ENCODE assay signal across 15 cellular contexts in the genomic region with DNA sequence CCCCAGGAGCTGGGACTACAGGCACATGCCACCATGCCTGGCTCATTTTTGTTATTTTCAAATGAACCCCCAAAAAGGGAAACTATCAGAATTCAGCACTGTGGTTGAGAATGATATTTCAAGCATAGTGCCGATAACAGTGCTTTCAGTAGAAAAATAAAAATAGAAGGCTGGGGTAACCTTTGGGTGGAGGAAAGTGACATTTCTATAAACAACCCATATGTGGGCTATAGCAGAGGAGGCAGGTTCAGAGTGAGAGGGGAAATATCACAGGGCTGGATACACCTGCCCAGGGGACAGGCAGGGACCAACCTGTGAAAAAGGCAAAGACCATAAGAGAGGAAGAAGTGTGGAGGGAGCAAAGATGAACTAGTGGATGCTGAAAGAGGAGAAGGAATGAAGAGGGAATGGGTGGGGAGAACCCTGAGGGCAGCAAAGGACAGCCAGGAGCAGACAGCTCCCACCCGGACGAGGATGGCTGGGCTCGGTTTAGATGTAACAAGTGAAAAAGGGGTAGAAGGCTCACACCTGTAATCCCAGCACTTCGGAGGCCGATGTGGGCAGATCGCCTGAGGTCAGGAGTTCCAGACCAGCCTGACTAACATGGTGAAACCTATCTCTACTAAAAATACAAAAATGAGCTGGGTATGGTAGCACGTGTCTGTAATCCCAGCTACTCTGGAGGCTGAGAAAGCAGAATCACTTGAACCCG. TPM values are rescaled to one million over a fixed set of nuclear protein-coding genes. Genes with fewer than 3 reads are reported as not detected.
A peak's percentile ranks its signal among the peaks of the same experiment; 100 is the strongest.
DNase-seq lines count a peak whose midpoint lies in the region; ATAC-seq, FAIRE-seq and TF ChIP-seq lines count a peak whose summit lies in the region.
"Had no signal": no experiment of that assay in that cellular context is flagged by ENCODE, and none has a peak within 500 bp of the region (broad histone marks: within the 10 kb centered on the region; RNA-seq: fewer than 3 reads in every experiment).

No MANE protein-coding gene starts in this region.

- H3K9me3 ChIP-seq in OCI-LY7 (ENCODE audit: low read length) (no peaks in the 10 kb centered on the region), lower lobe of right lung (no peaks in the 10 kb centered on the region), body of pancreas (no peaks in the 10 kb centered on the region)
- H3K9me3 ChIP-seq: prostate gland, testis had no signal

- POLR2A ChIA-PET in OCI-LY7 (lab: Charles Lee) = interaction anchor here (1.3 to 3.1 kb wide), 4 partner anchors 8 to 52 kb away, joined by 4 to 26 read pairs (median 6); no protein-coding TSS in a partner anchor

- no peak overlapping the region for H4K5ac ChIP-seq in mesendoderm (ENCODE audit: low read length)

- H3K27me3 ChIP-seq in lower lobe of right lung (ENCODE audit: low read depth) = no peaks in the 10 kb centered on the region
- H3K27me3 ChIP-seq in mesendoderm (ENCODE audit: insufficient read depth, low read length, poor library complexity) = no peaks in the 10 kb centered on the region
- no peaks in the 10 kb centered on the region for H3K27me3 ChIP-seq in body of pancreas
- H3K27me3 ChIP-seq: testis had no signal

- no TSS peak for BruUV-seq in OCI-LY7 (replicated peaks; lab: Mats Ljungman, UMichigan)

- no peak overlapping the region for H2BK5ac ChIP-seq in mesendoderm (ENCODE audit: low read length)

- peak overlapping the region; percentile 54 for H3K4me2 ChIP-seq in OCI-LY7 (ENCODE audit: low read length)
- no peak overlapping the region for H3K4me2 ChIP-seq in mesendoderm (ENCODE audit: low read length)

- peak overlapping the region; percentile 70; the same call in 1 of the 2 replicates for H2AFZ ChIP-seq in OCI-LY7 (ENCODE audit: low read length)

- no peaks in the 10 kb centered on the region for H3K36me3 ChIP-seq in OCI-LY7 (ENCODE audit: insufficient read depth, low read length)
- no peaks in the 10 kb centered on the region for H3K36me3 ChIP-seq in lower lobe of right lung
- H3K36me3 ChIP-seq in mesendoderm (ENCODE audit: control insufficient read depth, insufficient read depth, low read length) = no peaks in the 10 kb centered on the region
- no peaks in the 10 kb centered on the region for H3K36me3 ChIP-seq in body of pancreas (replicated peaks in 1 of 2; ENCODE audit: insufficient read depth in 1 of 2, low read depth in 2 of 2)
- H3K36me3 ChIP-seq: prostate gland had no signal

- H3K4me3 ChIP-seq in OCI-LY7 (ENCODE audit: low read depth, low read length, poor library complexity, severe bottlenecking) (no peak overlapping the region), lower lobe of right lung (no peak overlapping the region), mesendoderm (ENCODE audit: low read length) (no peak overlapping the region), body of pancreas (no peak overlapping the region)
- H3K4me3 ChIP-seq: prostate gland, testis had no signal

- H2BK120ac ChIP-seq in mesendoderm (ENCODE audit: low read depth, low read length) = no peak overlapping the region

- DNase-seq in GM12892 (ENCODE audit: insufficient read length) (no peak), OCI-LY7 (ENCODE audit: low spot score) (no peak), lower lobe of right lung (no peak), mesendoderm (no peak), HFFc6 (no peak), body of pancreas (no peak)
- DNase-seq in stimulated activated CD4-positive, alpha-beta T cell treated with anti-CD3 and anti-CD28 coated beads, Interleukin-15, amount 100 ng/mL, for 24 hours = no peak
- DNase-seq: activated CD4-positive, alpha-beta T cell treated with anti-CD3 and anti-CD28 coated beads for 1 hour; DMS53; kidney glomerular epithelial cell; NCI-H1930; NCI-H510A treated with DMSO at 0.1 percent for 48 hours; testis had no signal

- H3K4me1 ChIP-seq in OCI-LY7 (ENCODE audit: insufficient read depth, low read length, poor library complexity, severe bottlenecking) (peaks cover 77% of the 10 kb centered on the region), lower lobe of right lung (peaks cover 42% of the 10 kb centered on the region), mesendoderm (ENCODE audit: control insufficient read depth, low read depth, low read length) (no peaks in the 10 kb centered on the region), body of pancreas (peaks cover 4% of the 10 kb centered on the region)
- H3K4me1 ChIP-seq: prostate gland, testis had no signal

- H3K4ac ChIP-seq in mesendoderm (ENCODE audit: low read depth, low read length) = no peak overlapping the region

- TF ChIP-seq CTCF in OCI-LY7 (conservative IDR thresholded peaks at IDR 0.05; ENCODE audit: low read length) (no peak), lower lobe of right lung (IDR thresholded peaks at IDR 0.05) (no peak), HFFc6 (IDR thresholded peaks at IDR 0.05) (no peak), body of pancreas (IDR thresholded peaks at IDR 0.05) (no peak)

- CTCF ChIA-PET in OCI-LY7 (lab: Charles Lee; ENCODE audit: unreplicated experiment) = no interaction called here

- peaks cover 40% of the 10 kb centered on the region for H3K4me1 Mint-ChIP-seq in HFFc6 (ENCODE audit: low read depth)

- no peak overlapping the region for H3K9ac ChIP-seq in mesendoderm (ENCODE audit: low read length)

- H3K79me2 ChIP-seq in OCI-LY7 (ENCODE audit: insufficient read depth, low read depth, low read length) (no peaks in the 10 kb centered on the region), mesendoderm (ENCODE audit: control insufficient read depth, insufficient read depth, low read length) (no peaks in the 10 kb centered on the region)

- TF ChIP-seq POLR2A in GM12892 (IDR thresholded peaks at IDR 0.05; ENCODE audit: low read depth, low read length) (no peak), body of pancreas (IDR thresholded peaks at IDR 0.05) (no peak)

- H2AK5ac ChIP-seq in mesendoderm (ENCODE audit: low read length) = no peak overlapping the region

- no peak overlapping the region for H3K56ac ChIP-seq in mesendoderm (ENCODE audit: low read length)

- H3K4me3 Mint-ChIP-seq in HFFc6 = no peak overlapping the region

- no CpG with 5 or more reads among the region's 9 CpGs for WGBS in mesendoderm (ENCODE audit: extremely low coverage, insufficient coverage, low lambda C conversion rate)
- 76 to 77% methylated on average over 9 of the region's 9 CpGs for whole genome bisulfite sequencing in body of pancreas, 2 donors

- H3K36me3 Mint-ChIP-seq in HFFc6 (ENCODE audit: low read depth) = peaks cover 6% of the 10 kb centered on the region

- no peaks in the 10 kb centered on the region for H4K20me1 ChIP-seq in OCI-LY7 (ENCODE audit: insufficient read depth, low read length)

- H4K8ac ChIP-seq in mesendoderm (ENCODE audit: low read depth, low read length) = no peak overlapping the region

- intact Hi-C loops in OCI-LY7 (cut with micrococcal nuclease; ENCODE audit: unreplicated experiment) (loop anchor here (5.0 kb wide), 1 partner anchor 42 kb away; no protein-coding TSS in a partner anchor), lower lobe of right lung (cut with DNase I) (no loop called here), body of pancreas (cut with DNase I) (no loop called here)

- peak; percentile 46 for ATAC-seq in GM21529 (IDR thresholded peaks at IDR 0.05; ENCODE audit: unreplicated experiment)
- ATAC-seq in lower lobe of right lung = no peak
- no peak for ATAC-seq in body of pancreas

- no peak overlapping the region for H3K27ac Mint-ChIP-seq in HFFc6

- H3K18ac ChIP-seq in mesendoderm (ENCODE audit: low read length) = no peak overlapping the region

- H2BK15ac ChIP-seq in mesendoderm (replicated peaks; ENCODE audit: low read depth) = no peak overlapping the region

- peaks cover 17% of the 10 kb centered on the region for H3K27me3 Mint-ChIP-seq in HFFc6 (ENCODE audit: insufficient read depth)

- H3K27ac ChIP-seq in OCI-LY7 (ENCODE audit: low read depth, low read length, poor library complexity, severe bottlenecking) (no peak overlapping the region), lower lobe of right lung (peak overlapping the region; percentile 2), mesendoderm (ENCODE audit: low read depth, low read length) (no peak overlapping the region), body of pancreas (no peak overlapping the region)
- H3K27ac ChIP-seq: prostate gland, testis had no signal

- no peak overlapping the region for H3K23ac ChIP-seq in mesendoderm (ENCODE audit: low read length)

- H3K79me1 ChIP-seq in mesendoderm (ENCODE audit: low read length) = no peaks in the 10 kb centered on the region

- peak; percentile 54 for FAIRE-seq in GM12892 (lab: Jason Lieb, UNC)

- peaks cover 9% of the 10 kb centered on the region for H3K9me3 Mint-ChIP-seq in HFFc6

- H3K9me2 ChIP-seq in OCI-LY7 (ENCODE audit: insufficient read depth, low read length) = no peaks in the 10 kb centered on the region

RNA-seq across cellular contexts. Expression of a gene that starts 56.5 kb away (rescaled TPM):
- polyA plus RNA-seq in GM12892 (2012; ENCODE audit: missing spikeins) = 62.9 TPM
- total RNA-seq in OCI-LY7 (2014; rRNA removed; shearing (Covaris generic)) = 5.0 and 10.8 TPM in 2 replicates
- total RNA-seq in OCI-LY7 (2022) (21.6 and 21.9 TPM in 2 replicates), lower lobe of right lung (34.0 TPM), body of pancreas (10 to 100 TPM in 1 of 2 donors, 1 to 10 TPM in 1; 9.9 to 11.2 TPM)
- polyA plus RNA-seq in mesendoderm (2013, experiment 1 of 2) = 6.5 TPM
- 6.2 TPM for polyA plus RNA-seq in mesendoderm (2013, experiment 2 of 2)
- 1 to 10 TPM; 1.3 to 4.2 (median 1.8) TPM for total RNA-seq in HFFc6 (2021; fragmentation: NEBNext Ultra II Directional; extraction: Animal tissue kit (Norgen Biotek cat#: 25700))
